Comparison of ENCODE assay signal across 1 cellular context in the genomic region with DNA sequence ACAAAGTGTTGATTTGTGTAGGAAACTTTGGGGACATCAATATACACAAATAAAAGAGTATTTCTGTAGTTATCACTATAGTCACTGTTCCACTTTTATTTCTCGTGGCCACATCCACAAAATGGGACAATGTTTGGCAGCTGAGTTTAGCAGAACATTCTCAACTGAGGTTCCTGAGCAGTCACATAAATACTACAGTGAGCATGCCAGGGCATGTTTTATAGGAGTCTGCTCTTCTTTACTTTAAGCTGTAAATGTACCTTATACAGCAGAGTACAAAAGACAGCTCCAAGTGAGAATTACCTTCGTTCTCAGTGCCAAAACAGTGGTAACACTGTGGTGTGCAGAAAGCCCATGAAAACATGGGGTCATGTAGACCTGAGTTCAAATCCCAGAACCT.
TF ChIP-seq lines count a peak whose summit lies in the region.

No MANE protein-coding gene starts in this region.

TF ChIP-seq in endothelial cell of umbilical vein, 7 proteins besides CTCF, POLR2A, EP300 and RAD21:
- TF ChIP-seq MYC (IDR thresholded peaks at IDR 0.05; ENCODE audit: low read depth, low read length) = no peak
- TF ChIP-seq EZH2 (IDR thresholded peaks at IDR 0.05; ENCODE audit: borderline replicate concordance, low read depth, low read length, severe bottlenecking) = no peak
- no peak for TF ChIP-seq GATA2 (IDR thresholded peaks at IDR 0.05; ENCODE audit: insufficient read depth, insufficient read length, low read depth, low read length)
- no peak for TF ChIP-seq POLR2AphosphoS5 (IDR thresholded peaks at IDR 0.05; ENCODE audit: insufficient read depth, low read depth, low read length)
- TF ChIP-seq FOS (IDR thresholded peaks at IDR 0.05; ENCODE audit: borderline replicate concordance, insufficient read depth, low read length) = no peak
- no peak for TF ChIP-seq JUN (IDR thresholded peaks at IDR 0.05; ENCODE audit: borderline replicate concordance, insufficient read depth, insufficient read length, low read depth)
- TF ChIP-seq, protein P1, sequence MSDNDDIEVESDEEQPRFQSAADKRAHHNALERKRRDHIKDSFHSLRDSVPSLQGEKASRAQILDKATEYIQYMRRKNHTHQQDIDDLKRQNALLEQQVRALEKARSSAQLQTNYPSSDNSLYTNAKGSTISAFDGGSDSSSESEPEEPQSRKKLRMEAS (IDR thresholded peaks at IDR 0.05; ENCODE audit: insufficient read depth, insufficient read length) = no peak
